Comparison of ENCODE assay signal across 20 cellular contexts in the genomic region with DNA sequence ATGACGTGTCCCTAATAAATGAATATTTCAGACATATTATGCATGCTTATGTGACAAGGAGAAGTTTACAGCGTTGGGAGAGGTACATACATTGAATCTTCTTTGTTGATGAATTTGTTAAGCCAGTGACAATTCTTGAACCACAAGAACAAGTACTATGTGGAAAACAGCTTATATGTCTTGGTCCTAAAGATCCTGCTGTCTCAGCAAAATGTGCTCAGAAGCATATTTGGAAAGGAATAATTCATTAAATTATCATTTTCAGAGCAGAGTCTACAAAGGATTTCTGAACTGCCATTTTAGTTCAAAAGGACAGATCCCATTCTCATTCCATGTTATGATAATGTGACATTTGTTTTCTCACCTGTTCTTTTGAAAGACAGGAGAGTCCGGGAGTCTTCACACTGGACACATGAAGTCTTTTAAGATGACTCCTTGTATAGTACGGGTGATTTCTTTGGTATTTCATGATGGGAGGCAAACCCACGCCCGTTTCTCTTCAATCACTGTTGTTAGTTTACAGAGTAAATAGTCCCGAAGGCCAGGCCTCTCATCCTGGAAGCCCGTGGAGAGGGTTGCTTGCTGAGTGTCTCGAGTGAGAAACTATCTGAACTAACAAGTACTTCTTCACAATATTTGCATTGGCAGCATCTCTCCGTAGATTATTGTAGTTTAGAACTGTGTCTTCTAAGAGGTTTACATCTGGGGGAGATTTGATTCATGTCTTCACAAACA. TPM values are rescaled to one million over a fixed set of nuclear protein-coding genes. Genes with fewer than 3 reads are reported as not detected.
DNase-seq lines count a peak whose midpoint lies in the region; ATAC-seq, FAIRE-seq and TF ChIP-seq lines count a peak whose summit lies in the region.
"Had no signal": no experiment of that assay in that cellular context is flagged by ENCODE, and none has a peak within 500 bp of the region (broad histone marks: within the 10 kb centered on the region; RNA-seq: fewer than 3 reads in every experiment).

No MANE protein-coding gene starts in this region.

- ATAC-seq in A549 = no peak
- ATAC-seq in GM23338 = no peak
- no peak for ATAC-seq in GM18909 (IDR thresholded peaks at IDR 0.05; ENCODE audit: poor library complexity, unreplicated experiment)

- in situ Hi-C loops in astrocyte of the spinal cord (cut with HindIII; ENCODE audit: low sequenced_read_pairs) = no loop called here

- no peak for TF ChIP-seq POLR2A in A549 (IDR thresholded peaks at IDR 0.05; ENCODE audit: low read length)

- H3K36me3 Mint-ChIP-seq in GM23338 (ENCODE audit: low read depth) (peaks cover 77% of the 10 kb centered on the region), nephron progenitor cell (ENCODE audit: low read depth) (peaks cover 91% of the 10 kb centered on the region)

- H3F3A ChIP-seq in GM23338 (replicated peaks; ENCODE audit: low read depth) = no peaks in the 10 kb centered on the region

- peaks cover 5% of the 10 kb centered on the region for H3K27me3 Mint-ChIP-seq in GM23338 (ENCODE audit: insufficient read depth, low read depth, poor library complexity)
- H3K27me3 Mint-ChIP-seq in nephron progenitor cell (ENCODE audit: low read depth, poor library complexity) = no peaks in the 10 kb centered on the region

- no peak for TF ChIP-seq RAD21 in A549 (conservative IDR thresholded peaks at IDR 0.05 in 1 of 2, IDR thresholded peaks at IDR 0.05 in 1 of 2)

- H3K79me2 ChIP-seq in GM23338 (replicated peaks; ENCODE audit: insufficient read depth) = no peaks in the 10 kb centered on the region

- H2AFZ ChIP-seq in GM23338 = no peak overlapping the region
- H2AFZ ChIP-seq: GM23248 had no signal

- no peak for TF ChIP-seq EP300 in A549 (IDR thresholded peaks at IDR 0.05)

- no peaks in the 10 kb centered on the region for H3K9me2 ChIP-seq in GM23338 (ENCODE audit: insufficient read depth)

- 0 out of 3 replicates have a peak, but pooled peaks cover 5% of the 10 kb centered on the region for H3K9me3 ChIP-seq in A549

- WGBS in A549 (ENCODE audit: missing lambda C conversion rate) = 38% methylated on average over 10 of the region's 10 CpGs

- H3K4me1 ChIP-seq in A549 (no peaks in the 10 kb centered on the region), GM23338 (ENCODE audit: insufficient read depth) (no peaks in the 10 kb centered on the region)

- H3K9me3 Mint-ChIP-seq in GM23338 (peaks cover 7% of the 10 kb centered on the region), nephron progenitor cell (peaks cover 25% of the 10 kb centered on the region)

- no peak overlapping the region for H3K4me3 Mint-ChIP-seq in GM23338
- no peak overlapping the region for H3K4me3 Mint-ChIP-seq in nephron progenitor cell

- H3K27ac Mint-ChIP-seq in GM23338 (no peak overlapping the region), nephron progenitor cell (peak overlapping the region; percentile 68)

- POLR2A ChIA-PET in A549 (lab: Yijun Ruan, JAX) = no interaction called here

- no peak overlapping the region for H3K4me3 ChIP-seq in A549
- no peak overlapping the region for H3K4me3 ChIP-seq in GM23338
- no peak overlapping the region for H3K4me3 ChIP-seq in astrocyte of the spinal cord (ENCODE audit: low read depth, low read length)
- H3K4me3 ChIP-seq: GM23248, SK-N-MC had no signal

- H3K4me2 ChIP-seq in A549 = no peak overlapping the region
- H3K4me2 ChIP-seq in GM23338 = no peak overlapping the region

- peaks cover 42% of the 10 kb centered on the region for H3K36me3 ChIP-seq in GM23338 (ENCODE audit: insufficient read depth)

- DNase-seq in A549 (ENCODE audit: low read depth in 1 of 2, low spot score in 1 of 2) (peak in 1 of 2 experiments; percentile 24), GM23338 (ENCODE audit: low spot score) (no peak), astrocyte of the spinal cord (ENCODE audit: low read depth, low spot score) (peak; percentile 18), nephron progenitor cell (no peak), NCI-H526 treated with DMSO at 0.1 percent for 48 hours (lab: John Stamatoyannopoulos, UW) (no peak), DMS79 (lab: John Stamatoyannopoulos, UW) (no peak)
- DNase-seq: DMS 273 treated with DMSO at 0.1 percent for 48 hours; EL; GM23248; HCEC 1CT; NCI-H1105; NCI-H1694 treated with DMSO at 0.1 percent for 48 hours; NCI-H2227 treated with DMSO at 0.1 percent for 48 hours; NCI-H69; NK-92 treated with Interleukin-12 subunit alpha and Interleukin-12 subunit beta, amount 100 ng/mL, for 24 hours; SHP77 had no signal

- H3K4me1 Mint-ChIP-seq in GM23338 (no peaks in the 10 kb centered on the region), nephron progenitor cell (no peaks in the 10 kb centered on the region)

- TF ChIP-seq CTCF in A549 (IDR thresholded peaks at IDR 0.05) = no peak
- no peak for TF ChIP-seq CTCF in GM23338 (conservative IDR thresholded peaks at IDR 0.05; ENCODE audit: low read depth in 2 of 2)
- no peak for TF ChIP-seq CTCF in astrocyte of the spinal cord (IDR thresholded peaks at IDR 0.05; ENCODE audit: low read depth, low read length)
- no peak for TF ChIP-seq CTCF in nephron progenitor cell (IDR thresholded peaks at IDR 0.05)

- H3K27me3 ChIP-seq in GM23338 (ENCODE audit: insufficient read depth) = no peaks in the 10 kb centered on the region

- CTCF ChIA-PET in A549 (lab: Yijun Ruan, JAX) = interaction anchor here (1.2 to 1.6 kb wide), 4 partner anchors 10 to 42 kb away, joined by 3 to 4 read pairs (median 3); no protein-coding TSS in a partner anchor

- FAIRE-seq in A549 (lab: Jason Lieb, UNC) = no peak
- FAIRE-seq: GM12891, HTR-8/SVneo had no signal

- 0 out of 2 replicates have a peak, but pooled peaks cover 1% of the 10 kb centered on the region for H4K20me1 ChIP-seq in GM23338 (replicated peaks; ENCODE audit: insufficient read depth)

- H3K27ac ChIP-seq in A549 = no peak overlapping the region
- H3K27ac ChIP-seq in GM23338 (ENCODE audit: low read depth) = 0 out of 2 replicates have a peak overlapping the region, but pooled peaks have one; percentile 19
- H3K27ac ChIP-seq: GM23248, SK-N-MC had no signal

TF ChIP-seq in A549, 52 proteins besides CTCF, POLR2A, EP300 and RAD21:
- TF ChIP-seq MYC (IDR thresholded peaks at IDR 0.05; ENCODE audit: borderline replicate concordance, low read length) (no peak), MAFK (IDR thresholded peaks at IDR 0.05; ENCODE audit: partially characterized antibody) (peak; percentile 89), ZNF302 (CRISPR knock-in tag; IDR thresholded peaks at IDR 0.05) (no peak), TP53 (CRISPR knock-in tag; IDR thresholded peaks at IDR 0.05) (no peak), RFX5 (IDR thresholded peaks at IDR 0.05) (no peak)

TF ChIP-seq in GM23338, 12 proteins besides CTCF, POLR2A, EP300 and RAD21 (continues in another document):
- TF ChIP-seq CREB1 (CRISPR knock-in tag; IDR thresholded peaks at IDR 0.05; ENCODE audit: low read depth) (no peak), ZNF331 (CRISPR knock-in tag; IDR thresholded peaks at IDR 0.05; ENCODE audit: low read depth) (no peak), EZH2phosphoT487 (IDR thresholded peaks at IDR 0.05; ENCODE audit: unreplicated experiment) (no peak), POLR2AphosphoS5 (IDR thresholded peaks at IDR 0.05; ENCODE audit: low read depth) (no peak), NANOG (IDR thresholded peaks at IDR 0.05; ENCODE audit: borderline replicate concordance) (no peak), ZNF114 (CRISPR knock-in tag; IDR thresholded peaks at IDR 0.05) (no peak), STAT1 (IDR thresholded peaks at IDR 0.05; ENCODE audit: unreplicated experiment) (no peak), JUNB (IDR thresholded peaks at IDR 0.05; ENCODE audit: unreplicated experiment) (no peak), EZH2 (IDR thresholded peaks at IDR 0.05; ENCODE audit: low read depth, unreplicated experiment) (no peak)
- TF ChIP-seq, protein P1, sequence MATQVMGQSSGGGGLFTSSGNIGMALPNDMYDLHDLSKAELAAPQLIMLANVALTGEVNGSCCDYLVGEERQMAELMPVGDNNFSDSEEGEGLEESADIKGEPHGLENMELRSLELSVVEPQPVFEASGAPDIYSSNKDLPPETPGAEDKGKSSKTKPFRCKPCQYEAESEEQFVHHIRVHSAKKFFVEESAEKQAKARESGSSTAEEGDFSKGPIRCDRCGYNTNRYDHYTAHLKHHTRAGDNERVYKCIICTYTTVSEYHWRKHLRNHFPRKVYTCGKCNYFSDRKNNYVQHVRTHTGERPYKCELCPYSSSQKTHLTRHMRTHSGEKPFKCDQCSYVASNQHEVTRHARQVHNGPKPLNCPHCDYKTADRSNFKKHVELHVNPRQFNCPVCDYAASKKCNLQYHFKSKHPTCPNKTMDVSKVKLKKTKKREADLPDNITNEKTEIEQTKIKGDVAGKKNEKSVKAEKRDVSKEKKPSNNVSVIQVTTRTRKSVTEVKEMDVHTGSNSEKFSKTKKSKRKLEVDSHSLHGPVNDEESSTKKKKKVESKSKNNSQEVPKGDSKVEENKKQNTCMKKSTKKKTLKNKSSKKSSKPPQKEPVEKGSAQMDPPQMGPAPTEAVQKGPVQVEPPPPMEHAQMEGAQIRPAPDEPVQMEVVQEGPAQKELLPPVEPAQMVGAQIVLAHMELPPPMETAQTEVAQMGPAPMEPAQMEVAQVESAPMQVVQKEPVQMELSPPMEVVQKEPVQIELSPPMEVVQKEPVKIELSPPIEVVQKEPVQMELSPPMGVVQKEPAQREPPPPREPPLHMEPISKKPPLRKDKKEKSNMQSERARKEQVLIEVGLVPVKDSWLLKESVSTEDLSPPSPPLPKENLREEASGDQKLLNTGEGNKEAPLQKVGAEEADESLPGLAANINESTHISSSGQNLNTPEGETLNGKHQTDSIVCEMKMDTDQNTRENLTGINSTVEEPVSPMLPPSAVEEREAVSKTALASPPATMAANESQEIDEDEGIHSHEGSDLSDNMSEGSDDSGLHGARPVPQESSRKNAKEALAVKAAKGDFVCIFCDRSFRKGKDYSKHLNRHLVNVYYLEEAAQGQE (IDR thresholded peaks at IDR 0.05; ENCODE audit: unreplicated experiment) = no peak

RNA-seq across cellular contexts. Expression of a gene that starts 26.7 kb away (rescaled TPM):
- polyA plus RNA-seq in A549 (2011; rRNA removed) (47.7 and 59.0 TPM in 2 replicates), A549 (2017; fragmentation: RNase III; extraction: RNeasy Plus Mini Kit Qiagen cat#74134 plus additional on column Dnase treatment) (35.0 to 38.4 TPM (median 37.6 TPM) in 3 replicates), GM23338 (2016; fragmentation: Nextera tagmentation; extraction: Ambion mirVana) (48.0 and 49.7 TPM in 2 replicates)
- polyA plus RNA-seq in A549 (2012; cell fraction: cytosol; rRNA removed) = 23.0 and 25.6 TPM in 2 replicates
- 27.7 and 28.6 TPM in 2 replicates for polyA plus RNA-seq in A549 (2012; cell fraction: nucleus; rRNA removed)
- polyA minus RNA-seq in A549 (2011; rRNA and poly(A)+ RNA removed) = 76.2 and 88.5 TPM in 2 replicates
- 54.6 and 61.3 TPM in 2 replicates for total RNA-seq in GM23338 (2014; rRNA removed; shearing (Covaris generic))

RNA-seq across cellular contexts. Expression of a gene that starts 58.5 kb away (rescaled TPM):
- polyA plus RNA-seq in A549 (2011; rRNA removed) (14.0 and 15.3 TPM in 2 replicates), A549 (2017; fragmentation: RNase III; extraction: RNeasy Plus Mini Kit Qiagen cat#74134 plus additional on column Dnase treatment) (11.3 to 12.1 TPM (median 11.6 TPM) in 3 replicates), GM23338 (2016; fragmentation: Nextera tagmentation; extraction: Ambion mirVana) (8.3 and 10.7 TPM in 2 replicates)
- polyA plus RNA-seq in A549 (2012; cell fraction: cytosol; rRNA removed) = 4.0 and 4.4 TPM in 2 replicates
- polyA plus RNA-seq in A549 (2012; cell fraction: nucleus; rRNA removed) = 2.4 and 3.0 TPM in 2 replicates
- 4.6 and 6.5 TPM in 2 replicates for polyA minus RNA-seq in A549 (2011; rRNA and poly(A)+ RNA removed)
- total RNA-seq in GM23338 (2014; rRNA removed; shearing (Covaris generic)) = 20.9 and 25.4 TPM in 2 replicates
